8 cellular contexts compared by ENCODE assay signal in genomic region chr16:73232555-73233422, GRCh38.
DNase-seq lines count a peak whose midpoint lies in the region; ATAC-seq and TF ChIP-seq lines count a peak whose summit lies in the region.

No MANE protein-coding gene starts in this region.

- CTCF ChIA-PET in AG04449 (lab: Yijun Ruan, JAX), result interaction anchor here (0.9 to 1.5 kb wide), 6 partner anchors 13 to 646 kb away, joined by 3 to 5 read pairs (median 3); no protein-coding TSS in a partner anchor

- no peak overlapping the region for H3K56ac ChIP-seq in mesendoderm (ENCODE audit: low read length)

- peaks cover 14% of the 10 kb centered on the region; the same call in 1 of the 2 replicates for H3K4me1 ChIP-seq in HUES6 (ENCODE audit: control insufficient read depth, insufficient read depth, low read length)
- no peaks in the 10 kb centered on the region for H3K4me1 ChIP-seq in mesendoderm (ENCODE audit: control insufficient read depth, low read depth, low read length)

- no peak overlapping the region for H4K5ac ChIP-seq in mesendoderm (ENCODE audit: low read length)

- H3K36me3 ChIP-seq in HUES6 (ENCODE audit: control insufficient read depth, insufficient read depth, low read length) (no peaks in the 10 kb centered on the region), mesendoderm (ENCODE audit: control insufficient read depth, insufficient read depth, low read length) (no peaks in the 10 kb centered on the region)

- POLR2A ChIA-PET in AG04449 (lab: Yijun Ruan, JAX), result interaction anchor here (0.8 kb wide), 1 partner anchor 18 kb away, joined by 3 read pairs; no protein-coding TSS in a partner anchor

- H3K27ac ChIP-seq in HUES6 (ENCODE audit: low read depth, low read length) (no peak overlapping the region), coronary artery (no peak overlapping the region), mesendoderm (ENCODE audit: low read depth, low read length) (no peak overlapping the region)

- H3K9ac ChIP-seq in HUES6 (ENCODE audit: low read length) (no peak overlapping the region), mesendoderm (ENCODE audit: low read length) (no peak overlapping the region)

- H2BK120ac ChIP-seq in mesendoderm (ENCODE audit: low read depth, low read length), result no peak overlapping the region

- H3K4me2 ChIP-seq in mesendoderm (ENCODE audit: low read length), result no peak overlapping the region

- H3K18ac ChIP-seq in mesendoderm (ENCODE audit: low read length), result no peak overlapping the region

- no peaks in the 10 kb centered on the region for H3K79me1 ChIP-seq in mesendoderm (ENCODE audit: low read length)

- no peak overlapping the region for H3K23ac ChIP-seq in mesendoderm (ENCODE audit: low read length)

- no peak overlapping the region for H2AK5ac ChIP-seq in mesendoderm (ENCODE audit: low read length)

- no peaks in the 10 kb centered on the region for H3K9me3 ChIP-seq in HUES6 (ENCODE audit: control insufficient read depth, insufficient read depth, low read depth, low read length)

- H3K27me3 Mint-ChIP-seq in effector memory CD8-positive, alpha-beta T cell, result no peaks in the 10 kb centered on the region

- no peak overlapping the region for H3K27ac Mint-ChIP-seq in effector memory CD8-positive, alpha-beta T cell

- H3K4me1 Mint-ChIP-seq in effector memory CD8-positive, alpha-beta T cell (ENCODE audit: low read depth in 2 of 2), result no peaks in the 10 kb centered on the region

- peaks cover 5 to 19% of the 10 kb centered on the region in 2 donors for H3K9me3 Mint-ChIP-seq in effector memory CD8-positive, alpha-beta T cell

- no peak overlapping the region for H2BK15ac ChIP-seq in mesendoderm (replicated peaks; ENCODE audit: low read depth)

- H3K4me3 Mint-ChIP-seq in effector memory CD8-positive, alpha-beta T cell, result no peak overlapping the region

- WGBS in mesendoderm (ENCODE audit: extremely low coverage, insufficient coverage, low lambda C conversion rate), result no CpG with 5 or more reads among the region's 27 CpGs

- peaks cover 21% of the 10 kb centered on the region for H3K27me3 ChIP-seq in HUES6 (ENCODE audit: control insufficient read depth, insufficient read depth, low read length)
- no peaks in the 10 kb centered on the region for H3K27me3 ChIP-seq in mesendoderm (ENCODE audit: insufficient read depth, low read length, poor library complexity)

- no peak overlapping the region for H3K4ac ChIP-seq in mesendoderm (ENCODE audit: low read depth, low read length)

- H3K4me3 ChIP-seq in AG04449 (ENCODE audit: low read depth, low read length), result peak overlapping the region; percentile 4; the same call in 1 of the 2 replicates
- peak overlapping the region; percentile 45 for H3K4me3 ChIP-seq in HUES6 (ENCODE audit: low read depth, low read length)
- peak overlapping the region; percentile 65 for H3K4me3 ChIP-seq in coronary artery
- H3K4me3 ChIP-seq in mesendoderm (ENCODE audit: low read length), result no peak overlapping the region

- H2BK5ac ChIP-seq in mesendoderm (ENCODE audit: low read length), result no peak overlapping the region

- H4K8ac ChIP-seq in mesendoderm (ENCODE audit: low read depth, low read length), result no peak overlapping the region

- DNase-seq in AG04449 (ENCODE audit: low read depth, low spot score), result peak; percentile 36
- peak; percentile 78 for DNase-seq in coronary artery (ENCODE audit: low spot score)
- peak; percentile 68 for DNase-seq in mesendoderm
- no peak for DNase-seq in NCI-H146 (lab: John Stamatoyannopoulos, UW)
- DNase-seq in NCI-H2196 (lab: John Stamatoyannopoulos, UW; ENCODE audit: unreplicated experiment), result no peak
- DNase-seq in effector memory CD8-positive, alpha-beta T cell, result no peak

- no peaks in the 10 kb centered on the region for H3K36me3 Mint-ChIP-seq in effector memory CD8-positive, alpha-beta T cell (ENCODE audit: insufficient read depth)

- TF ChIP-seq CTCF in AG04449 (IDR thresholded peaks at IDR 0.05; ENCODE audit: insufficient read depth, low read length, missing control alignments) (no peak), coronary artery (IDR thresholded peaks at IDR 0.05) (no peak)

- ATAC-seq in GM21619 (IDR thresholded peaks at IDR 0.05; ENCODE audit: unreplicated experiment), result no peak
- no peak for ATAC-seq in effector memory CD8-positive, alpha-beta T cell (replicated peaks)

- H3K79me2 ChIP-seq in mesendoderm (ENCODE audit: control insufficient read depth, insufficient read depth, low read length), result no peaks in the 10 kb centered on the region

Comparison
In these comparisons a context has a peak if more than half of its experiments do, and no peak if none do; other contexts are left out.
1. DNase-seq: peak in AG04449 (single experiment), coronary artery (single experiment) and mesendoderm (single experiment); none in NCI-H146 (single experiment), NCI-H2196 (single experiment) and effector memory CD8-positive, alpha-beta T cell (0 of 3).